In the genomic region with DNA sequence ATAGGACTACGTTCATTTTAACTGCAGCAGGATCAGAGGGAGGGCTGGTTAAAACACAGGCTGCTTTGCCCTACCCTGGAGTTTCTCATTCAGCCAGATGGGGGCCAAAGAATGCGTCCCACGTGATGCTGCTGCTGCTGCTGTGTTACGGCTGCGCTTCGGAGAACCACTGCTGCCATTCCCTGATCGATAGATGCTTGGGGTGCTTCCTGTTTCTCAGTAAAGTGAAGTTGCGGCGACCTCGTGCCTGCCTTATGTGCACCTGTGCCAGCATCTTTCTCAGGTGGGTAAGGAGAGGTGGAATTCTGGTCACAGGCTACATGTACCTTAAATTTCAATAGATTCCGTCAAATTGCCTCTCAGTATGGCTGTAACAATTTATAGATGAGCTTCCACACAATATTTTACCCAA, we compare ENCODE assay signal across 1 cellular context.
TF ChIP-seq lines count a peak whose summit lies in the region.

No MANE protein-coding gene starts in this region.

TF ChIP-seq in A549, 52 proteins besides CTCF, POLR2A, EP300 and RAD21 (continued from another document):
- TF ChIP-seq CBX2 (IDR thresholded peaks at IDR 0.05; ENCODE audit: borderline replicate concordance, low read depth) (no peak), USF2 (IDR thresholded peaks at IDR 0.05) (no peak), SREBF2 (IDR thresholded peaks at IDR 0.05) (no peak), CBX8 (IDR thresholded peaks at IDR 0.05) (no peak), RCOR1 (IDR thresholded peaks at IDR 0.05; ENCODE audit: low read depth, low read length) (no peak)
TF ChIP-seq in A549: peak in this region for 0.
